ENCODE assay signal across 8 cellular contexts in the genomic region with DNA sequence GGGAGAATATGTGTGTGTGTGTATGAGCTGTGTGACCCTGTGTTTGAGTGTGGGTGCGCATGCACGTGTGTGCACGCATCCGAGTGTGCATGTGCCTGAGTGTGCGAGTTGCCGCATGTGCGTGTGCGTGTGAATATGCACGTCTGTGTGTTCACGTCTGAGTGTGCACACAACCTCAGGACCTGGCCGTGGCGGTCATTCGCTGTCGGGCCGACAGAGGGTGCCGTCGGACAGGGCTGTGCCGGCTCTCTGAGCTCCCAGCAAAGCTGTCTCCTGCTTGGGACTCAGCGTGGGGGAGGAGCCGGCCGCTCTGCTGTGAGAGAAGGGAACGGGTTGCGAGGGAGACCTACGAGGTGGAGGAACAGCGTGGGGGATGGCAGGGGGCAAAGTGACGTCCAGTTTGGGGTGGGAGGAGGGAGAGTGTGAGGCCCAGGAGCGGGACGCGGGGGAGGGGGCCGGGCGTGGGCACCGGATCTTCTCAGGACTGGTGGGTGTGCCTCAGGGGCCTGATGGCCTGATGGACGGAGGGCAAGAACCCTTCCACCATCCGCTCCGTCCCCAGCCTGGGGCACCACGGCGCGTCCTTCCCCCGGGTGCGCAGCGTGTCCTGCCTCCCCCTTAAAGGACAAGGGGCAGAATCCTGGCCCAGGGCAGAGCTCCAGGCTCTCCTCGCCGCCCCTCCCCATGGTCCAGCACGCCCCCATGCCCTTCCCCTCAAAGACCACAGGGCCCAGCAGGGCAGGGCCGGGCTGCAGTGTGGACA.
DNase-seq lines count a peak whose midpoint lies in the region; ATAC-seq and TF ChIP-seq lines count a peak whose summit lies in the region.

No MANE protein-coding gene starts in this region.

- CTCF ChIA-PET in GM10248 (lab: Yijun Ruan, JAX) = interaction anchor here (0.5 to 2.1 kb wide), 40 partner anchors 8 to 258 kb away, joined by 3 to 31 read pairs (median 4); a partner anchor contains a TSS

- POLR2A ChIA-PET in GM10248 (lab: Yijun Ruan, JAX) = interaction anchor here (0.7 to 1.6 kb wide), 3 partner anchors 18 to 200 kb away, joined by 3 to 10 read pairs (median 7); no protein-coding TSS in a partner anchor

- ATAC-seq in HG02884 (IDR thresholded peaks at IDR 0.05; ENCODE audit: unreplicated experiment) (peak; percentile 50), GM19452 (IDR thresholded peaks at IDR 0.05; ENCODE audit: unreplicated experiment) (no peak)

- H3K4me3 ChIP-seq in cardiac fibroblast (replicated peaks in 1 of 2; ENCODE audit: low read depth in 2 of 2, low read length in 2 of 2) = peak overlapping the region; percentile 10 to 13

- TF ChIP-seq CTCF in GM10248 (IDR thresholded peaks at IDR 0.05; ENCODE audit: control extremely low read depth, extremely low read depth, low read depth, missing control alignments) (peak; percentile 97), cardiac fibroblast (IDR thresholded peaks at IDR 0.05; ENCODE audit: low read depth, low read length) (peak; percentile 97)

- DNase-seq in GM10248 (ENCODE audit: extremely low spot score) (peak; percentile 93), NCI-H2227 (lab: John Stamatoyannopoulos, UW; ENCODE audit: unreplicated experiment) (peak; percentile 89), cardiac fibroblast (ENCODE audit: low read depth in 2 of 2) (peak; percentile 78 to 83), iris pigment epithelial cell (ENCODE audit: low read depth) (peak; percentile 76)
- peak; percentile 60 to 79 (median 64) for DNase-seq in activated CD4-positive, CD25-positive, alpha-beta regulatory T cell (lab: John Stamatoyannopoulos, UW)
- DNase-seq in stimulated activated CD4-positive, alpha-beta T cell treated with anti-CD3 and anti-CD28 coated beads, Interleukin-15, amount 100 ng/mL, for 1 hour (ENCODE audit: low read depth in 1 of 2, low spot score in 1 of 2) = peak; percentile 70 to 78
